19 cellular contexts compared by ENCODE assay signal in the genomic region with DNA sequence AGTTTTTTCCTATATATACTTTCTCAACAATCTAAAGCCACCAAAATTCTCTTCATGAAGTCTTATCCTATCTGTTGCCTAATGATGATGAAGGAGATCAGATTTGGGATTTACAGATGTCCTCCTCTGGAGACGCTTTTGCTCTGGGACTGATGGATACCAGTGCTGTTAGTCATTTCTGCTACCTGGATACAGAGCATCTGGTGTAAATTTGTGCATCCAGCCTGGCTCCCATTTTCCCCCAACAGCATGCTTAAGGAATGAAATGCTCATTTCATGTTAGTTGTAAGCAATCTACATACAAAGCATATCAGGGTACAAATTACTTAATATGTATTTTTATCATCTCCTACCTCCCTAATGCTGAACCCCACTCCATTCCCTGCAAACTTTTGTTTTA. TPM values are rescaled to one million over a fixed set of nuclear protein-coding genes. Genes with fewer than 3 reads are reported as not detected.
DNase-seq lines count a peak whose midpoint lies in the region; ATAC-seq and TF ChIP-seq lines count a peak whose summit lies in the region.
"Had no signal": no experiment of that assay in that cellular context is flagged by ENCODE, and none has a peak within 500 bp of the region (broad histone marks: within the 10 kb centered on the region; RNA-seq: fewer than 3 reads in every experiment).

No MANE protein-coding gene starts in this region.

- no peak for TF ChIP-seq RAD21 in SK-N-SH (IDR thresholded peaks at IDR 0.05; ENCODE audit: low read length)

- H3K9me2 ChIP-seq in SK-N-SH = no peaks in the 10 kb centered on the region

- intact Hi-C loops in Right ventricle myocardium superior (cut with DNase I) = loop anchor here (10.0 kb wide), 1 partner anchor 118 kb away; no protein-coding TSS in a partner anchor

- peak; percentile 35 for DNase-seq in EL
- no peak for DNase-seq in HFFc6
- DNase-seq in SK-N-SH = no peak
- DNase-seq in fibroblast of mammary gland (ENCODE audit: low read depth) = peak; percentile 14
- no peak for DNase-seq in Right ventricle myocardium superior
- DNase-seq in AML-193 (lab: John Stamatoyannopoulos, UW) = no peak
- DNase-seq: Calu3, DMS153, KBM-7, MG63, NCI-H1105 treated with DMSO at 0.1 percent for 48 hours, NCI-H146, NCI-H1930, NCI-H2107, NCI-H524, NCI-H774, SHP77 had no signal

- TF ChIP-seq CTCF in HFFc6 (IDR thresholded peaks at IDR 0.05) (no peak), SK-N-SH (IDR thresholded peaks at IDR 0.05) (no peak), fibroblast of mammary gland (conservative IDR thresholded peaks at IDR 0.05; ENCODE audit: control insufficient read depth, insufficient read depth, low read depth, low read length) (no peak)

- H3K9me3 ChIP-seq in SK-N-SH = no peaks in the 10 kb centered on the region
- H3K9me3 ChIP-seq: MG63 had no signal

- no peak for TF ChIP-seq EP300 in SK-N-SH (IDR thresholded peaks at IDR 0.05; ENCODE audit: borderline replicate concordance in 1 of 2, low read depth in 1 of 2, low read length in 1 of 2)

- no peaks in the 10 kb centered on the region for H3K27me3 Mint-ChIP-seq in HFFc6 (ENCODE audit: insufficient read depth)

- no peaks in the 10 kb centered on the region for H3K9me3 Mint-ChIP-seq in HFFc6

- H3K4me3 ChIP-seq in SK-N-SH (ENCODE audit: low read depth in 2 of 2, low read length in 1 of 2) (no peak overlapping the region), fibroblast of mammary gland (ENCODE audit: control insufficient read depth, low read depth, low read length) (no peak overlapping the region)
- H3K4me3 ChIP-seq: GM12878, MG63 had no signal

- H3K27me3 ChIP-seq in SK-N-SH (ENCODE audit: insufficient read depth) = no peaks in the 10 kb centered on the region
- H3K27me3 ChIP-seq: MG63 had no signal

- peaks cover 60 to 83% of the 10 kb centered on the region in 2 experiments for H3K36me3 ChIP-seq in SK-N-SH (replicated peaks in 1 of 2; ENCODE audit: control insufficient read depth in 1 of 2, insufficient read depth in 2 of 2, low read length in 1 of 2)

- 17% methylated on average over 1 of the region's 1 CpG for WGBS in SK-N-SH (ENCODE audit: low lambda C conversion rate)

- no peaks in the 10 kb centered on the region for H3K79me2 ChIP-seq in SK-N-SH (ENCODE audit: insufficient read depth)

- H3K4me1 ChIP-seq in SK-N-SH (ENCODE audit: control insufficient read depth in 1 of 2, insufficient read depth in 2 of 2, low read depth in 1 of 2, low read length in 1 of 2) = peaks cover 0 to 12% of the 10 kb centered on the region in 2 experiments; a peak in 3 of 4 replicates

- peaks cover 58% of the 10 kb centered on the region for H3F3A ChIP-seq in SK-N-SH (replicated peaks; ENCODE audit: insufficient read depth)

- peaks cover 35% of the 10 kb centered on the region for H3K36me3 Mint-ChIP-seq in HFFc6 (ENCODE audit: low read depth)

- no peak overlapping the region for H2AFZ ChIP-seq in SK-N-SH (ENCODE audit: low read depth)

- H4K20me1 ChIP-seq in SK-N-SH (ENCODE audit: insufficient read depth) = no peaks in the 10 kb centered on the region

- peak overlapping the region; percentile 14 to 19; a peak in 3 of 4 replicates for H3K27ac ChIP-seq in SK-N-SH (ENCODE audit: low read depth in 2 of 2, low read length in 1 of 2)

- H3K4me3 Mint-ChIP-seq in HFFc6 = no peak overlapping the region

- POLR2A ChIA-PET in SK-N-SH (lab: Yijun Ruan, JAX) = no interaction called here

- no peak overlapping the region for H3K9ac ChIP-seq in SK-N-SH

- CTCF ChIA-PET in SK-N-SH (lab: Yijun Ruan, JAX) = no interaction called here

- no peak overlapping the region for H3K4me2 ChIP-seq in SK-N-SH

- H3K27ac Mint-ChIP-seq in HFFc6 = peak overlapping the region; percentile 52

- ATAC-seq in Right ventricle myocardium superior (ENCODE audit: poor library complexity) = no peak
- ATAC-seq in GM21390 (IDR thresholded peaks at IDR 0.05; ENCODE audit: unreplicated experiment) = no peak
- ATAC-seq: GM12878 had no signal

- H3K4me1 Mint-ChIP-seq in HFFc6 (ENCODE audit: low read depth) = peaks cover 90% of the 10 kb centered on the region

TF ChIP-seq in SK-N-SH, 30 proteins besides CTCF, POLR2A, EP300 and RAD21:
- TF ChIP-seq FOSL2 (IDR thresholded peaks at IDR 0.05; ENCODE audit: borderline replicate concordance, low read depth) = no peak
- no peak for TF ChIP-seq CHD2 (IDR thresholded peaks at IDR 0.05; ENCODE audit: low read length, partially characterized antibody)
- no peak for TF ChIP-seq TEAD4 (IDR thresholded peaks at IDR 0.05; ENCODE audit: borderline replicate concordance, insufficient read depth)
- TF ChIP-seq MXI1 (IDR thresholded peaks at IDR 0.05; ENCODE audit: low read depth, low read length) = no peak
- TF ChIP-seq ELF1 (IDR thresholded peaks at IDR 0.05) = no peak
- no peak for TF ChIP-seq NRF1 (IDR thresholded peaks at IDR 0.05; ENCODE audit: low read depth, low read length)
- TF ChIP-seq, protein P1, sequence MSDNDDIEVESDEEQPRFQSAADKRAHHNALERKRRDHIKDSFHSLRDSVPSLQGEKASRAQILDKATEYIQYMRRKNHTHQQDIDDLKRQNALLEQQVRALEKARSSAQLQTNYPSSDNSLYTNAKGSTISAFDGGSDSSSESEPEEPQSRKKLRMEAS (IDR thresholded peaks at IDR 0.05; ENCODE audit: low read depth) = no peak
- TF ChIP-seq TCF12 (IDR thresholded peaks at IDR 0.05) = peak; percentile 65
TF ChIP-seq in SK-N-SH: peak in this region for 1.

RNA-seq across cellular contexts. Expression of a gene that starts 57.7 kb away (rescaled TPM):
- 100 to 1,000 TPM; 115 to 147 (median 144) TPM for total RNA-seq in HFFc6 (2021; fragmentation: NEBNext Ultra II Directional; extraction: Animal tissue kit (Norgen Biotek cat#: 25700))
- 111 and 141 TPM in 2 replicates for polyA plus RNA-seq in SK-N-SH (2012; rRNA removed)
- 158 and 178 TPM in 2 replicates for polyA plus RNA-seq in SK-N-SH (2012; cell fraction: cytosol; rRNA removed)
- polyA plus RNA-seq in SK-N-SH (2012; cell fraction: nucleus; rRNA removed) = 46.4 and 78.9 TPM in 2 replicates
- 53.5 TPM for total RNA-seq in Right ventricle myocardium superior

Comparison
In these comparisons a context has a peak if more than half of its experiments do, and no peak if none do; other contexts are left out.
1. DNase-seq: peak in EL (single experiment) and fibroblast of mammary gland (single experiment); none in HFFc6 (single experiment), SK-N-SH (single experiment), Right ventricle myocardium superior (single experiment) and AML-193 (0 of 2).